Comparison of ENCODE assay signal across 26 cellular contexts in the genomic region with DNA sequence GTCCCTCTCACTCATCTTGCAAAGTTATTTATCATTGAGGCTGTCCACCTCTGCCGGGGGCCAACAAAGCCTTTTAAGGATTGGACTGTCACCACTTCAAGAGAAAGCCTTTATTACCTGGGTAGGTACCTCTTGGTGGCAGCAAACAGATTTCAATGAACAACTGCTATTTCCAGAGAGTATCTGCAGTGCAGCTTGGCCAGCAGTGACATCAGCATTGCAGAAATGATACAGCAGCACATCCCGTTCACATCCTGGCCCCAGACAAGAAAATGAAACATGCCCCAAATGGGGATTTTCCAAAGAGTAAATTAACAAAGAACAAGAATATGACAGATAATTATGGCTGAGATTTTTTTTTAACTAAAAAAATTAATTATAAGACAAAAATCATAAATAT. TPM values are rescaled to one million over a fixed set of nuclear protein-coding genes. Genes with fewer than 3 reads are reported as not detected.
DNase-seq lines count a peak whose midpoint lies in the region; ATAC-seq and TF ChIP-seq lines count a peak whose summit lies in the region.
"Had no signal": no experiment of that assay in that cellular context is flagged by ENCODE, and none has a peak within 500 bp of the region (broad histone marks: within the 10 kb centered on the region; RNA-seq: fewer than 3 reads in every experiment).

No MANE protein-coding gene starts in this region.

- TF ChIP-seq CTCF in GM12865 (IDR thresholded peaks at IDR 0.05; ENCODE audit: insufficient read depth, low read depth, low read length, missing control alignments) (no peak), Caco-2 (IDR thresholded peaks at IDR 0.05; ENCODE audit: insufficient read depth in 1 of 2, low read depth in 1 of 2, low read length in 1 of 2, severe bottlenecking in 1 of 2, unreplicated experiment in 1 of 2) (no peak)

- no peak overlapping the region for H3K4me3 ChIP-seq in GM12865 (ENCODE audit: low read depth, low read length)
- H3K4me3 ChIP-seq in Caco-2 (ENCODE audit: low read depth, low read length), result no peak overlapping the region
- H3K4me3 ChIP-seq: GM23338 had no signal

- no peaks in the 10 kb centered on the region for H3K36me3 Mint-ChIP-seq in activated naive CD4-positive, alpha-beta T cell treated with anti-CD3 and anti-CD28 coated beads for 36 hours (ENCODE audit: low read depth)
- H3K36me3 Mint-ChIP-seq in activated naive CD4-positive, alpha-beta T cell treated with anti-CD3 and anti-CD28 coated beads, Interleukin-2, amount 10 ng/mL, durations not matched to agents 7 days and 5 days, result peaks cover 6% of the 10 kb centered on the region
- no peaks in the 10 kb centered on the region for H3K36me3 Mint-ChIP-seq in T-cell
- no peaks in the 10 kb centered on the region for H3K36me3 Mint-ChIP-seq in Caco-2 (ENCODE audit: insufficient read depth, unreplicated experiment)
- H3K36me3 Mint-ChIP-seq: CD14-positive monocyte had no signal

- no peaks in the 10 kb centered on the region for H3K27me3 Mint-ChIP-seq in activated naive CD4-positive, alpha-beta T cell treated with anti-CD3 and anti-CD28 coated beads for 36 hours (ENCODE audit: low read depth)
- peaks cover 8% of the 10 kb centered on the region for H3K27me3 Mint-ChIP-seq in activated naive CD4-positive, alpha-beta T cell treated with anti-CD3 and anti-CD28 coated beads, Interleukin-2, amount 10 ng/mL, durations not matched to agents 7 days and 5 days
- H3K27me3 Mint-ChIP-seq in T-cell (no peaks in the 10 kb centered on the region), Caco-2 (ENCODE audit: insufficient read depth, unreplicated experiment) (no peaks in the 10 kb centered on the region)

- no peaks in the 10 kb centered on the region for H3K27me3 ChIP-seq in Caco-2 (replicated peaks; ENCODE audit: control insufficient read depth, insufficient read depth, low read length)

- peak; percentile 65 for DNase-seq in activated naive CD4-positive, alpha-beta T cell treated with anti-CD3 and anti-CD28 coated beads for 36 hours
- DNase-seq in activated naive CD4-positive, alpha-beta T cell treated with anti-CD3 and anti-CD28 coated beads, Interleukin-2, amount 10 ng/mL, durations not matched to agents 7 days and 5 days, result no peak
- DNase-seq in GM12865 (ENCODE audit: low read depth) (peak; percentile 33), T-cell (no peak), middle frontal gyrus (ENCODE audit: extremely low spot score, low spot score) (no peak), Caco-2 (no peak)
- DNase-seq in stimulated activated CD4-positive, alpha-beta T cell treated with anti-CD3 and anti-CD28 coated beads, Interleukin-4, amount 100 ng/mL, for 1 hour, result no peak
- DNase-seq: 8988T, ACHN, BE2C, DMS53, H9, KBM-7, MV-4-11, NCI-H1105, NCI-H146, NCI-H1930, NCI-H2107, NCI-H446, NCI-H524 treated with DMSO at 0.1 percent for 48 hours, NCI-H774, PC-3 had no signal

- H3K4me3 Mint-ChIP-seq in activated naive CD4-positive, alpha-beta T cell treated with anti-CD3 and anti-CD28 coated beads for 36 hours, result no peak overlapping the region
- no peak overlapping the region for H3K4me3 Mint-ChIP-seq in activated naive CD4-positive, alpha-beta T cell treated with anti-CD3 and anti-CD28 coated beads, Interleukin-2, amount 10 ng/mL, durations not matched to agents 7 days and 5 days
- H3K4me3 Mint-ChIP-seq in T-cell, result no peak overlapping the region
- no peak overlapping the region for H3K4me3 Mint-ChIP-seq in Caco-2 (ENCODE audit: unreplicated experiment)
- H3K4me3 Mint-ChIP-seq: GM23338, H9 had no signal

- POLR2A ChIA-PET in T-cell (lab: Charles Lee) (no interaction called here), Caco-2 (lab: Charles Lee) (no interaction called here)

- H3K9me3 ChIP-seq in Caco-2, result no peaks in the 10 kb centered on the region
- H3K9me3 ChIP-seq: BE2C had no signal

- 0 out of 2 replicates have a peak, but pooled peaks cover 9% of the 10 kb centered on the region for H3K4me1 ChIP-seq in Caco-2
- H3K4me1 ChIP-seq: BE2C had no signal

- no peaks in the 10 kb centered on the region for H3K36me3 ChIP-seq in Caco-2 (ENCODE audit: control insufficient read depth, insufficient read depth, low read length)
- H3K36me3 ChIP-seq: BE2C had no signal

- H3K27ac Mint-ChIP-seq in activated naive CD4-positive, alpha-beta T cell treated with anti-CD3 and anti-CD28 coated beads for 36 hours, result peak overlapping the region; percentile 42
- H3K27ac Mint-ChIP-seq in activated naive CD4-positive, alpha-beta T cell treated with anti-CD3 and anti-CD28 coated beads, Interleukin-2, amount 10 ng/mL, durations not matched to agents 7 days and 5 days, result no peak overlapping the region
- peak overlapping the region; percentile 57 to 65 for H3K27ac Mint-ChIP-seq in T-cell
- H3K27ac Mint-ChIP-seq in Caco-2 (ENCODE audit: unreplicated experiment), result no peak overlapping the region
- H3K27ac Mint-ChIP-seq: CD14-positive monocyte, GM23338, H9 had no signal

- CTCF ChIA-PET in activated naive CD4-positive, alpha-beta T cell treated with anti-CD3 and anti-CD28 coated beads for 36 hours (lab: Charles Lee), result interaction anchor here (1.4 kb wide), 1 partner anchor 72 kb away, joined by 3 read pairs; a partner anchor contains a TSS
- CTCF ChIA-PET in activated naive CD4-positive, alpha-beta T cell treated with anti-CD3 and anti-CD28 coated beads, Interleukin-2, amount 10 ng/mL, durations not matched to agents 7 days and 5 days (lab: Charles Lee), result no interaction called here
- CTCF ChIA-PET in T-cell (lab: Charles Lee) (no interaction called here), Caco-2 (lab: Charles Lee) (no interaction called here)

- no peak for ATAC-seq in T-cell (replicated peaks in 1 of 4)
- ATAC-seq: GM23338, PC-3, SK-N-SH treated with all-trans-retinoic acid at 6 μM for 48 hours had no signal

- no peaks in the 10 kb centered on the region for H3K9me3 Mint-ChIP-seq in activated naive CD4-positive, alpha-beta T cell treated with anti-CD3 and anti-CD28 coated beads for 36 hours
- no peaks in the 10 kb centered on the region for H3K9me3 Mint-ChIP-seq in activated naive CD4-positive, alpha-beta T cell treated with anti-CD3 and anti-CD28 coated beads, Interleukin-2, amount 10 ng/mL, durations not matched to agents 7 days and 5 days
- no peaks in the 10 kb centered on the region for H3K9me3 Mint-ChIP-seq in T-cell
- H3K9me3 Mint-ChIP-seq in Caco-2 (ENCODE audit: unreplicated experiment), result no peaks in the 10 kb centered on the region
- H3K9me3 Mint-ChIP-seq: CD14-positive monocyte, GM23338, H9 had no signal

- intact Hi-C loops in activated naive CD4-positive, alpha-beta T cell treated with anti-CD3 and anti-CD28 coated beads for 36 hours (cut with micrococcal nuclease), result loop anchor here (1.0 to 10.0 kb wide), 7 partner anchors 78 to 1746 kb away; a partner anchor contains a TSS
- intact Hi-C loops in Caco-2 (cut with micrococcal nuclease; ENCODE audit: unreplicated experiment), result loop anchor here (10.0 kb wide), 1 partner anchor 316 kb away; a partner anchor contains a TSS

- no TSS peak for BruUV-seq in Caco-2 (replicated peaks; lab: Mats Ljungman, UMichigan)

- peaks cover 69% of the 10 kb centered on the region for H3K4me1 Mint-ChIP-seq in activated naive CD4-positive, alpha-beta T cell treated with anti-CD3 and anti-CD28 coated beads for 36 hours (ENCODE audit: low read depth)
- peaks cover 64% of the 10 kb centered on the region for H3K4me1 Mint-ChIP-seq in activated naive CD4-positive, alpha-beta T cell treated with anti-CD3 and anti-CD28 coated beads, Interleukin-2, amount 10 ng/mL, durations not matched to agents 7 days and 5 days
- peaks cover 55 to 57% (median 56%) of the 10 kb centered on the region in 3 donors for H3K4me1 Mint-ChIP-seq in T-cell
- no peaks in the 10 kb centered on the region for H3K4me1 Mint-ChIP-seq in Caco-2 (ENCODE audit: low read depth, unreplicated experiment)

RNA-seq across cellular contexts. Expression of a gene that starts 2.3 kb away (rescaled TPM):
- 1 to 10 TPM in 1 of 2 experiments, under 1 TPM in 1; 0.91 to 1.4 TPM for total RNA-seq in activated naive CD4-positive, alpha-beta T cell treated with anti-CD3 and anti-CD28 coated beads for 36 hours
- total RNA-seq in T-cell (1 to 10 TPM; 1.2 to 5.2 (median 2.5) TPM), Caco-2 (2022) (1.4 and 2.4 TPM in 2 replicates)
- total RNA-seq: LHCN-M2, PC-3 had no signal

RNA-seq across cellular contexts. Expression of a gene that starts 6.5 kb away (rescaled TPM):
- 1 to 10 TPM; 4.6 to 5.3 TPM for total RNA-seq in activated naive CD4-positive, alpha-beta T cell treated with anti-CD3 and anti-CD28 coated beads for 36 hours
- 10 to 100 TPM in 3 of 5 donors, 1 to 10 TPM in 2; 6.7 to 15.8 (median 14.3) TPM for total RNA-seq in T-cell
- total RNA-seq in Caco-2 (2022), result 6.7 and 7.2 TPM in 2 replicates

RNA-seq across cellular contexts. Expression of a gene that starts 10.8 kb away (rescaled TPM):
- 10 to 100 TPM; 13.7 to 14.5 TPM for total RNA-seq in activated naive CD4-positive, alpha-beta T cell treated with anti-CD3 and anti-CD28 coated beads for 36 hours
- total RNA-seq in T-cell (10 to 100 TPM; 20.6 to 26.8 (median 23.7) TPM), Caco-2 (2022) (8.7 and 9.3 TPM in 2 replicates)

Comparison
In these comparisons a context has a peak if more than half of its experiments do, and no peak if none do; other contexts are left out.
1. DNase-seq: peak in activated naive CD4-positive, alpha-beta T cell treated with anti-CD3 and anti-CD28 coated beads for 36 hours (single experiment) and GM12865 (single experiment); none in activated naive CD4-positive, alpha-beta T cell treated with anti-CD3 and anti-CD28 coated beads, Interleukin-2, amount 10 ng/mL, durations not matched to agents 7 days and 5 days (single experiment), T-cell (0 of 34), stimulated activated CD4-positive, alpha-beta T cell treated with anti-CD3 and anti-CD28 coated beads, Interleukin-4, amount 100 ng/mL, for 1 hour (single experiment), middle frontal gyrus (single experiment) and Caco-2 (0 of 2).
2. H3K27ac Mint-ChIP-seq: peak in activated naive CD4-positive, alpha-beta T cell treated with anti-CD3 and anti-CD28 coated beads for 36 hours (single experiment) and T-cell (2 of 2); none in activated naive CD4-positive, alpha-beta T cell treated with anti-CD3 and anti-CD28 coated beads, Interleukin-2, amount 10 ng/mL, durations not matched to agents 7 days and 5 days (single experiment) and Caco-2 (single experiment).